Comparison of ENCODE assay signal across 22 cellular contexts in genomic region chr15:83971967-83972366, GRCh38.
A peak's percentile ranks its signal among the peaks of the same experiment; 100 is the strongest.
DNase-seq lines count a peak whose midpoint lies in the region; TF ChIP-seq lines count a peak whose summit lies in the region.
"Had no signal": no experiment of that assay in that cellular context is flagged by ENCODE, and none has a peak within 500 bp of the region (broad histone marks: within the 10 kb centered on the region; RNA-seq: fewer than 3 reads in every experiment).

No MANE protein-coding gene starts in this region.

- H3K4me3 Mint-ChIP-seq in activated naive CD4-positive, alpha-beta T cell treated with anti-CD3 and anti-CD28 coated beads, Interleukin-2, amount 10 ng/mL, durations not matched to agents 7 days and 5 days, result no peak overlapping the region
- H3K4me3 Mint-ChIP-seq: CD4-positive, CD25-positive, alpha-beta regulatory T cell; GM23338; H9; IgD-negative memory B cell had no signal

- no peak overlapping the region for H3K4me3 ChIP-seq in AG10803 (ENCODE audit: low read length)
- H3K4me3 ChIP-seq in HFF-Myc (replicated peaks; ENCODE audit: low read depth, low read length), result no peak overlapping the region
- H3K4me3 ChIP-seq in choroid plexus epithelial cell (ENCODE audit: low read depth, low read length), result no peak overlapping the region
- H3K4me3 ChIP-seq: BLaER1, GM23338, SJCRH30 had no signal

- H3K9me3 Mint-ChIP-seq in activated naive CD4-positive, alpha-beta T cell treated with anti-CD3 and anti-CD28 coated beads, Interleukin-2, amount 10 ng/mL, durations not matched to agents 7 days and 5 days, result peaks cover 3% of the 10 kb centered on the region

- H3K27ac Mint-ChIP-seq in activated naive CD4-positive, alpha-beta T cell treated with anti-CD3 and anti-CD28 coated beads, Interleukin-2, amount 10 ng/mL, durations not matched to agents 7 days and 5 days, result no peak overlapping the region
- H3K27ac Mint-ChIP-seq: CD4-positive, CD25-positive, alpha-beta regulatory T cell; GM23338; H9; IgD-negative memory B cell had no signal

- no peaks in the 10 kb centered on the region for H3K4me1 Mint-ChIP-seq in activated naive CD4-positive, alpha-beta T cell treated with anti-CD3 and anti-CD28 coated beads, Interleukin-2, amount 10 ng/mL, durations not matched to agents 7 days and 5 days
- H3K4me1 Mint-ChIP-seq: CD4-positive, CD25-positive, alpha-beta regulatory T cell; GM23338; H9; IgD-negative memory B cell had no signal

- H3K36me3 Mint-ChIP-seq in activated naive CD4-positive, alpha-beta T cell treated with anti-CD3 and anti-CD28 coated beads, Interleukin-2, amount 10 ng/mL, durations not matched to agents 7 days and 5 days, result no peaks in the 10 kb centered on the region
- H3K36me3 Mint-ChIP-seq: CD4-positive, CD25-positive, alpha-beta regulatory T cell had no signal

- no peak for TF ChIP-seq CTCF in AG10803 (conservative IDR thresholded peaks at IDR 0.05; ENCODE audit: low read length)
- no peak for TF ChIP-seq CTCF in HFF-Myc (IDR thresholded peaks at IDR 0.05; ENCODE audit: low read depth, low read length, missing control alignments)
- no peak for TF ChIP-seq CTCF in choroid plexus epithelial cell (conservative IDR thresholded peaks at IDR 0.05; ENCODE audit: low read depth, low read length)

- CTCF ChIA-PET in activated naive CD4-positive, alpha-beta T cell treated with anti-CD3 and anti-CD28 coated beads, Interleukin-2, amount 10 ng/mL, durations not matched to agents 7 days and 5 days (lab: Charles Lee), result no interaction called here

- DNase-seq in AG10803 (ENCODE audit: low read depth), result peak; percentile 11
- DNase-seq in HFF-Myc (ENCODE audit: extremely low read depth, low read depth), result peak; percentile 2
- peak; percentile 48 for DNase-seq in choroid plexus epithelial cell (ENCODE audit: low read depth)
- DNase-seq in iris pigment epithelial cell (ENCODE audit: low read depth), result peak; percentile 82
- no peak for DNase-seq in superior temporal gyrus (ENCODE audit: extremely low spot score)
- no peak for DNase-seq in stimulated activated CD4-positive, alpha-beta T cell treated with anti-CD3 and anti-CD28 coated beads, Interleukin-2, amount 100 ng/mL, for 24 hours
- DNase-seq in activated naive CD4-positive, alpha-beta T cell treated with anti-CD3 and anti-CD28 coated beads, Interleukin-2, amount 10 ng/mL, durations not matched to agents 7 days and 5 days, result no peak
- DNase-seq: CD4-positive, CD25-positive, alpha-beta regulatory T cell; DMS53; H9; NCI-H1092; NCI-H1417 treated with DMSO at 0.1 percent for 48 hours; NCI-H1694 treated with DMSO at 0.1 percent for 48 hours; NCI-H2081; NCI-H2171 treated with DMSO at 0.1 percent for 48 hours; NCI-H524 treated with DMSO at 0.1 percent for 48 hours; NCI-H774; PC-3; SJCRH30 had no signal

- no peaks in the 10 kb centered on the region for H3K27me3 Mint-ChIP-seq in activated naive CD4-positive, alpha-beta T cell treated with anti-CD3 and anti-CD28 coated beads, Interleukin-2, amount 10 ng/mL, durations not matched to agents 7 days and 5 days
- H3K27me3 Mint-ChIP-seq: CD4-positive, CD25-positive, alpha-beta regulatory T cell; IgD-negative memory B cell had no signal

Comparison
In these comparisons a context has a peak if more than half of its experiments do, and no peak if none do; other contexts are left out.
1. DNase-seq: peak in AG10803 (single experiment), HFF-Myc (single experiment), choroid plexus epithelial cell (single experiment) and iris pigment epithelial cell (single experiment); none in superior temporal gyrus (single experiment), stimulated activated CD4-positive, alpha-beta T cell treated with anti-CD3 and anti-CD28 coated beads, Interleukin-2, amount 100 ng/mL, for 24 hours (0 of 2) and activated naive CD4-positive, alpha-beta T cell treated with anti-CD3 and anti-CD28 coated beads, Interleukin-2, amount 10 ng/mL, durations not matched to agents 7 days and 5 days (single experiment).